In genomic region chr15:63048115-63048985, GRCh38 we compare ENCODE assay signal across 1 cellular context.
A peak's percentile ranks its signal among the peaks of the same experiment; 100 is the strongest.
TF ChIP-seq lines count a peak whose summit lies in the region.

No MANE protein-coding gene starts in this region.

TF ChIP-seq in H1, 55 proteins besides CTCF, POLR2A, EP300 and RAD21 (continued from another document):
- TF ChIP-seq SUZ12 (IDR thresholded peaks at IDR 0.05; ENCODE audit: low read length) (no peak), TAF1 (IDR thresholded peaks at IDR 0.05; ENCODE audit: low read depth, low read length) (0 out of 2 replicates have a peak, but pooled peaks have one; percentile 30), JUN (IDR thresholded peaks at IDR 0.05; ENCODE audit: low read depth, low read length) (no peak), BRCA1 (IDR thresholded peaks at IDR 0.05; ENCODE audit: low read depth, low read length) (no peak), USF2 (IDR thresholded peaks at IDR 0.05; ENCODE audit: low read length) (peak; percentile 45), HDAC2 (IDR thresholded peaks at IDR 0.05; ENCODE audit: borderline replicate concordance in 1 of 2, low read depth in 2 of 2, low read length in 2 of 2) (peak; percentile 91 to 94; a peak in 3 of 4 replicates), SIRT6 (IDR thresholded peaks at IDR 0.05; ENCODE audit: low read length) (peak; percentile 43), ASH2L (IDR thresholded peaks at IDR 0.05; ENCODE audit: low read length) (peak; percentile 45), PHF8 (conservative IDR thresholded peaks at IDR 0.05; ENCODE audit: low read depth, low read length) (peak; percentile 39; the same call in 1 of the 2 replicates), TBP (IDR thresholded peaks at IDR 0.05; ENCODE audit: low read depth, low read length) (peak; percentile 30; the same call in 1 of the 2 replicates), EZH2 (IDR thresholded peaks at IDR 0.05; ENCODE audit: low read depth, low read length, severe bottlenecking) (no peak), ZNF274 (IDR thresholded peaks at IDR 0.05; ENCODE audit: borderline replicate concordance, extremely low read depth, low read length) (no peak), KDM4A (IDR thresholded peaks at IDR 0.05; ENCODE audit: low read depth, low read length, severe bottlenecking) (peak; percentile 35), GABPA (IDR thresholded peaks at IDR 0.05; ENCODE audit: borderline replicate concordance, insufficient read depth, low read length) (no peak), NANOG (IDR thresholded peaks at IDR 0.05; ENCODE audit: insufficient read depth, low read depth, low read length, poor library complexity, severe bottlenecking) (peak; percentile 29), CBX8 (IDR thresholded peaks at IDR 0.05; ENCODE audit: borderline replicate concordance, low read depth, low read length) (no peak), KDM1A (IDR thresholded peaks at IDR 0.05; ENCODE audit: borderline replicate concordance, low read length) (no peak), BCL11A (IDR thresholded peaks at IDR 0.05; ENCODE audit: low read depth in 2 of 2, low read length in 2 of 2) (no peak), RBBP5 (IDR thresholded peaks at IDR 0.05; ENCODE audit: borderline replicate concordance, low read depth, low read length) (peak; percentile 29), NRF1 (IDR thresholded peaks at IDR 0.05; ENCODE audit: low read depth, low read length) (peak; percentile 57), SAP30 (IDR thresholded peaks at IDR 0.05; ENCODE audit: insufficient read depth, insufficient replicate concordance, low read length) (no peak), CREB1 (IDR thresholded peaks at IDR 0.05) (peak; percentile 20; the same call in 1 of the 2 replicates), RXRA (IDR thresholded peaks at IDR 0.05; ENCODE audit: insufficient read depth, low read depth, low read length) (0 out of 2 replicates have a peak, but pooled peaks have one; percentile 64), KDM5A (IDR thresholded peaks at IDR 0.05; ENCODE audit: low read length) (no peak), SP2 (IDR thresholded peaks at IDR 0.05; ENCODE audit: low read length) (no peak), SP4 (IDR thresholded peaks at IDR 0.05; ENCODE audit: low read length) (0 out of 2 replicates have a peak, but pooled peaks have one; percentile 70), CHD1 (IDR thresholded peaks at IDR 0.05; ENCODE audit: low read depth, low read length) (no peak), E2F6 (IDR thresholded peaks at IDR 0.05) (peak; percentile 53; the same call in 1 of the 2 replicates), CHD2 (IDR thresholded peaks at IDR 0.05; ENCODE audit: low read length) (0 out of 2 replicates have a peak, but pooled peaks have one; percentile 48), CBX5 (IDR thresholded peaks at IDR 0.05; ENCODE audit: low read depth, low read length) (no peak), MAFK (IDR thresholded peaks at IDR 0.05; ENCODE audit: low read depth, low read length) (no peak), TAF7 (optimal IDR thresholded peaks at IDR 0.05; ENCODE audit: borderline replicate concordance, low read depth, low read length) (peak; percentile 85), SIN3A (conservative IDR thresholded peaks at IDR 0.05 in 1 of 2, IDR thresholded peaks at IDR 0.05 in 1 of 2; ENCODE audit: low read depth in 1 of 2, low read length in 2 of 2) (peak in 1 of 2 experiments; percentile 48; a peak in 1 of 4 replicates), ATF2 (IDR thresholded peaks at IDR 0.05; ENCODE audit: low read length) (no peak; the same call in 1 of the 2 replicates), RFX5 (IDR thresholded peaks at IDR 0.05; ENCODE audit: borderline replicate concordance, low read depth, low read length) (no peak), TCF12 (IDR thresholded peaks at IDR 0.05; ENCODE audit: low read depth, low read length) (0 out of 2 replicates have a peak, but pooled peaks have one; percentile 54), SP1 (IDR thresholded peaks at IDR 0.05; ENCODE audit: low read depth, low read length) (no peak; the same call in 1 of the 2 replicates)
- TF ChIP-seq, protein P1, sequence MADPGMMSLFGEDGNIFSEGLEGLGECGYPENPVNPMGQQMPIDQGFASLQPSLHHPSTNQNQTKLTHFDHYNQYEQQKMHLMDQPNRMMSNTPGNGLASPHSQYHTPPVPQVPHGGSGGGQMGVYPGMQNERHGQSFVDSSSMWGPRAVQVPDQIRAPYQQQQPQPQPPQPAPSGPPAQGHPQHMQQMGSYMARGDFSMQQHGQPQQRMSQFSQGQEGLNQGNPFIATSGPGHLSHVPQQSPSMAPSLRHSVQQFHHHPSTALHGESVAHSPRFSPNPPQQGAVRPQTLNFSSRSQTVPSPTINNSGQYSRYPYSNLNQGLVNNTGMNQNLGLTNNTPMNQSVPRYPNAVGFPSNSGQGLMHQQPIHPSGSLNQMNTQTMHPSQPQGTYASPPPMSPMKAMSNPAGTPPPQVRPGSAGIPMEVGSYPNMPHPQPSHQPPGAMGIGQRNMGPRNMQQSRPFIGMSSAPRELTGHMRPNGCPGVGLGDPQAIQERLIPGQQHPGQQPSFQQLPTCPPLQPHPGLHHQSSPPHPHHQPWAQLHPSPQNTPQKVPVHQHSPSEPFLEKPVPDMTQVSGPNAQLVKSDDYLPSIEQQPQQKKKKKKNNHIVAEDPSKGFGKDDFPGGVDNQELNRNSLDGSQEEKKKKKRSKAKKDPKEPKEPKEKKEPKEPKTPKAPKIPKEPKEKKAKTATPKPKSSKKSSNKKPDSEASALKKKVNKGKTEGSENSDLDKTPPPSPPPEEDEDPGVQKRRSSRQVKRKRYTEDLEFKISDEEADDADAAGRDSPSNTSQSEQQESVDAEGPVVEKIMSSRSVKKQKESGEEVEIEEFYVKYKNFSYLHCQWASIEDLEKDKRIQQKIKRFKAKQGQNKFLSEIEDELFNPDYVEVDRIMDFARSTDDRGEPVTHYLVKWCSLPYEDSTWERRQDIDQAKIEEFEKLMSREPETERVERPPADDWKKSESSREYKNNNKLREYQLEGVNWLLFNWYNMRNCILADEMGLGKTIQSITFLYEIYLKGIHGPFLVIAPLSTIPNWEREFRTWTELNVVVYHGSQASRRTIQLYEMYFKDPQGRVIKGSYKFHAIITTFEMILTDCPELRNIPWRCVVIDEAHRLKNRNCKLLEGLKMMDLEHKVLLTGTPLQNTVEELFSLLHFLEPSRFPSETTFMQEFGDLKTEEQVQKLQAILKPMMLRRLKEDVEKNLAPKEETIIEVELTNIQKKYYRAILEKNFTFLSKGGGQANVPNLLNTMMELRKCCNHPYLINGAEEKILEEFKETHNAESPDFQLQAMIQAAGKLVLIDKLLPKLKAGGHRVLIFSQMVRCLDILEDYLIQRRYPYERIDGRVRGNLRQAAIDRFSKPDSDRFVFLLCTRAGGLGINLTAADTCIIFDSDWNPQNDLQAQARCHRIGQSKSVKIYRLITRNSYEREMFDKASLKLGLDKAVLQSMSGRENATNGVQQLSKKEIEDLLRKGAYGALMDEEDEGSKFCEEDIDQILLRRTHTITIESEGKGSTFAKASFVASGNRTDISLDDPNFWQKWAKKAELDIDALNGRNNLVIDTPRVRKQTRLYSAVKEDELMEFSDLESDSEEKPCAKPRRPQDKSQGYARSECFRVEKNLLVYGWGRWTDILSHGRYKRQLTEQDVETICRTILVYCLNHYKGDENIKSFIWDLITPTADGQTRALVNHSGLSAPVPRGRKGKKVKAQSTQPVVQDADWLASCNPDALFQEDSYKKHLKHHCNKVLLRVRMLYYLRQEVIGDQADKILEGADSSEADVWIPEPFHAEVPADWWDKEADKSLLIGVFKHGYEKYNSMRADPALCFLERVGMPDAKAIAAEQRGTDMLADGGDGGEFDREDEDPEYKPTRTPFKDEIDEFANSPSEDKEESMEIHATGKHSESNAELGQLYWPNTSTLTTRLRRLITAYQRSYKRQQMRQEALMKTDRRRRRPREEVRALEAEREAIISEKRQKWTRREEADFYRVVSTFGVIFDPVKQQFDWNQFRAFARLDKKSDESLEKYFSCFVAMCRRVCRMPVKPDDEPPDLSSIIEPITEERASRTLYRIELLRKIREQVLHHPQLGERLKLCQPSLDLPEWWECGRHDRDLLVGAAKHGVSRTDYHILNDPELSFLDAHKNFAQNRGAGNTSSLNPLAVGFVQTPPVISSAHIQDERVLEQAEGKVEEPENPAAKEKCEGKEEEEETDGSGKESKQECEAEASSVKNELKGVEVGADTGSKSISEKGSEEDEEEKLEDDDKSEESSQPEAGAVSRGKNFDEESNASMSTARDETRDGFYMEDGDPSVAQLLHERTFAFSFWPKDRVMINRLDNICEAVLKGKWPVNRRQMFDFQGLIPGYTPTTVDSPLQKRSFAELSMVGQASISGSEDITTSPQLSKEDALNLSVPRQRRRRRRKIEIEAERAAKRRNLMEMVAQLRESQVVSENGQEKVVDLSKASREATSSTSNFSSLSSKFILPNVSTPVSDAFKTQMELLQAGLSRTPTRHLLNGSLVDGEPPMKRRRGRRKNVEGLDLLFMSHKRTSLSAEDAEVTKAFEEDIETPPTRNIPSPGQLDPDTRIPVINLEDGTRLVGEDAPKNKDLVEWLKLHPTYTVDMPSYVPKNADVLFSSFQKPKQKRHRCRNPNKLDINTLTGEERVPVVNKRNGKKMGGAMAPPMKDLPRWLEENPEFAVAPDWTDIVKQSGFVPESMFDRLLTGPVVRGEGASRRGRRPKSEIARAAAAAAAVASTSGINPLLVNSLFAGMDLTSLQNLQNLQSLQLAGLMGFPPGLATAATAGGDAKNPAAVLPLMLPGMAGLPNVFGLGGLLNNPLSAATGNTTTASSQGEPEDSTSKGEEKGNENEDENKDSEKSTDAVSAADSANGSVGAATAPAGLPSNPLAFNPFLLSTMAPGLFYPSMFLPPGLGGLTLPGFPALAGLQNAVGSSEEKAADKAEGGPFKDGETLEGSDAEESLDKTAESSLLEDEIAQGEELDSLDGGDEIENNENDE (IDR thresholded peaks at IDR 0.05; ENCODE audit: insufficient replicate concordance, low read length) = no peak
TF ChIP-seq in H1: peak in this region for 25.
